In the genomic region with DNA sequence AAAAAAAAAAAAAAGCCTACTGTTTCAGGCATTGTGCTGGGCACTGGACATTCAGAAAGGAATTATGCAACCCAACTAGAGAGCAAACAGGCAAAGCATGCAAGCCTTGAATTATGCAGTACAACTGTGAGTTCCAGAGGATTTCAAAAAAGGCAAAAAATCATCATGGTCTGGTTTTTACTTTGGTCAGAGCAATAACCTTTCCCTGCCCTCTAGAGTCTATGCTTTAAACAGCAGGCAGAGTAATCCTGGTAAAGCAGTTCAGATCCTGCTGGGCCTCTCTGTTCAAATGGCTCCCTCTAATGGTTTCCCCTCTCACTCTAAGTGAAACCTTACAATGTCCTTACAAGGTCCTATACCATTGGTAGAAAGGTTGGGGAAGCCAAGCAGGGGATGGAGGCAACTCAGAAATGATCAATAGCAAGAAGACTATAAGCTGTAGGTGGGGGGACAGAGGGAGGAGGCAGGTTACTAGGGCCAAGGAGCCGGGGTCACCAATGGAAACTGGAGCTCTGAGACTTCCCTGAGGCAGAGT, we compare ENCODE assay signal across 1 cellular context.
TF ChIP-seq lines count a peak whose summit lies in the region.

No MANE protein-coding gene starts in this region.

TF ChIP-seq in K562, 482 proteins besides CTCF, POLR2A, EP300 and RAD21 (continued from another document and continues in another):
- TF ChIP-seq, protein P1, sequence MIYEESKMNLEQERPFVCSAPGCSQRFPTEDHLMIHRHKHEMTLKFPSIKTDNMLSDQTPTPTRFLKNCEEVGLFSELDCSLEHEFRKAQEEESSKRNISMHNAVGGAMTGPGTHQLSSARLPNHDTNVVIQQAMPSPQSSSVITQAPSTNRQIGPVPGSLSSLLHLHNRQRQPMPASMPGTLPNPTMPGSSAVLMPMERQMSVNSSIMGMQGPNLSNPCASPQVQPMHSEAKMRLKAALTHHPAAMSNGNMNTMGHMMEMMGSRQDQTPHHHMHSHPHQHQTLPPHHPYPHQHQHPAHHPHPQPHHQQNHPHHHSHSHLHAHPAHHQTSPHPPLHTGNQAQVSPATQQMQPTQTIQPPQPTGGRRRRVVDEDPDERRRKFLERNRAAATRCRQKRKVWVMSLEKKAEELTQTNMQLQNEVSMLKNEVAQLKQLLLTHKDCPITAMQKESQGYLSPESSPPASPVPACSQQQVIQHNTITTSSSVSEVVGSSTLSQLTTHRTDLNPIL (CRISPR knock-in tag; IDR thresholded peaks at IDR 0.05): no peak
- TF ChIP-seq SP2 (IDR thresholded peaks at IDR 0.05; ENCODE audit: extremely low read depth, low read depth, low read length, poor library complexity, severe bottlenecking): no peak
- TF ChIP-seq POLR2G (IDR thresholded peaks at IDR 0.05; ENCODE audit: low read depth, low read length): no peak
- TF ChIP-seq JUND (IDR thresholded peaks at IDR 0.05; ENCODE audit: borderline replicate concordance, low read depth, low read length): peak; percentile 48; the same call in 1 of the 2 replicates
- TF ChIP-seq JUND (tag; IDR thresholded peaks at IDR 0.05; ENCODE audit: borderline replicate concordance, low read depth, low read length): no peak
- 0 out of 2 replicates have a peak, but pooled peaks have one; percentile 13 for TF ChIP-seq CEBPB (tag; IDR thresholded peaks at IDR 0.05)
- no peak for TF ChIP-seq ZNF263 (CRISPR knock-in tag; IDR thresholded peaks at IDR 0.05; ENCODE audit: borderline replicate concordance)
- TF ChIP-seq ZC3H11A (IDR thresholded peaks at IDR 0.05; ENCODE audit: low read depth, low read length): no peak
- no peak for TF ChIP-seq BDP1 (IDR thresholded peaks at IDR 0.05; ENCODE audit: insufficient read depth, insufficient read length)
- no peak for TF ChIP-seq ZNF778 (CRISPR knock-in tag; IDR thresholded peaks at IDR 0.05)
- TF ChIP-seq, protein P2, sequence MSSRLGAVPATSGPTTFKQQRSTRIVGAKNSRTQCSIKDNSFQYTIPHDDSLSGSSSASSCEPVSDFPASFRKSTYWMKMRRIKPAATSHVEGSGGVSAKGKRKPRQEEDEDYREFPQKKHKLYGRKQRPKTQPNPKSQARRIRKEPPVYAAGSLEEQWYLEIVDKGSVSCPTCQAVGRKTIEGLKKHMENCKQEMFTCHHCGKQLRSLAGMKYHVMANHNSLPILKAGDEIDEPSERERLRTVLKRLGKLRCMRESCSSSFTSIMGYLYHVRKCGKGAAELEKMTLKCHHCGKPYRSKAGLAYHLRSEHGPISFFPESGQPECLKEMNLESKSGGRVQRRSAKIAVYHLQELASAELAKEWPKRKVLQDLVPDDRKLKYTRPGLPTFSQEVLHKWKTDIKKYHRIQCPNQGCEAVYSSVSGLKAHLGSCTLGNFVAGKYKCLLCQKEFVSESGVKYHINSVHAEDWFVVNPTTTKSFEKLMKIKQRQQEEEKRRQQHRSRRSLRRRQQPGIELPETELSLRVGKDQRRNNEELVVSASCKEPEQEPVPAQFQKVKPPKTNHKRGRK (tag; IDR thresholded peaks at IDR 0.05): no peak
- TF ChIP-seq, protein P3, sequence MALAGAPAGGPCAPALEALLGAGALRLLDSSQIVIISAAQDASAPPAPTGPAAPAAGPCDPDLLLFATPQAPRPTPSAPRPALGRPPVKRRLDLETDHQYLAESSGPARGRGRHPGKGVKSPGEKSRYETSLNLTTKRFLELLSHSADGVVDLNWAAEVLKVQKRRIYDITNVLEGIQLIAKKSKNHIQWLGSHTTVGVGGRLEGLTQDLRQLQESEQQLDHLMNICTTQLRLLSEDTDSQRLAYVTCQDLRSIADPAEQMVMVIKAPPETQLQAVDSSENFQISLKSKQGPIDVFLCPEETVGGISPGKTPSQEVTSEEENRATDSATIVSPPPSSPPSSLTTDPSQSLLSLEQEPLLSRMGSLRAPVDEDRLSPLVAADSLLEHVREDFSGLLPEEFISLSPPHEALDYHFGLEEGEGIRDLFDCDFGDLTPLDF (CRISPR knock-in tag; IDR thresholded peaks at IDR 0.05): no peak
- TF ChIP-seq SNRNP70 (optimal IDR thresholded peaks at IDR 0.05; ENCODE audit: low read depth, low read length): no peak
- no peak for TF ChIP-seq ZNF444 (CRISPR knock-in tag; IDR thresholded peaks at IDR 0.05)
- TF ChIP-seq, protein P4, sequence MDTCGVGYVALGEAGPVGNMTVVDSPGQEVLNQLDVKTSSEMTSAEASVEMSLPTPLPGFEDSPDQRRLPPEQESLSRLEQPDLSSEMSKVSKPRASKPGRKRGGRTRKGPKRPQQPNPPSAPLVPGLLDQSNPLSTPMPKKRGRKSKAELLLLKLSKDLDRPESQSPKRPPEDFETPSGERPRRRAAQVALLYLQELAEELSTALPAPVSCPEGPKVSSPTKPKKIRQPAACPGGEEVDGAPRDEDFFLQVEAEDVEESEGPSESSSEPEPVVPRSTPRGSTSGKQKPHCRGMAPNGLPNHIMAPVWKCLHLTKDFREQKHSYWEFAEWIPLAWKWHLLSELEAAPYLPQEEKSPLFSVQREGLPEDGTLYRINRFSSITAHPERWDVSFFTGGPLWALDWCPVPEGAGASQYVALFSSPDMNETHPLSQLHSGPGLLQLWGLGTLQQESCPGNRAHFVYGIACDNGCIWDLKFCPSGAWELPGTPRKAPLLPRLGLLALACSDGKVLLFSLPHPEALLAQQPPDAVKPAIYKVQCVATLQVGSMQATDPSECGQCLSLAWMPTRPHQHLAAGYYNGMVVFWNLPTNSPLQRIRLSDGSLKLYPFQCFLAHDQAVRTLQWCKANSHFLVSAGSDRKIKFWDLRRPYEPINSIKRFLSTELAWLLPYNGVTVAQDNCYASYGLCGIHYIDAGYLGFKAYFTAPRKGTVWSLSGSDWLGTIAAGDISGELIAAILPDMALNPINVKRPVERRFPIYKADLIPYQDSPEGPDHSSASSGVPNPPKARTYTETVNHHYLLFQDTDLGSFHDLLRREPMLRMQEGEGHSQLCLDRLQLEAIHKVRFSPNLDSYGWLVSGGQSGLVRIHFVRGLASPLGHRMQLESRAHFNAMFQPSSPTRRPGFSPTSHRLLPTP (IDR thresholded peaks at IDR 0.05; ENCODE audit: borderline replicate concordance, extremely low read depth, insufficient read length): no peak
- peak in 1 of 2 experiments; percentile 57; a peak in 1 of 3 replicates for TF ChIP-seq CBX3 (IDR thresholded peaks at IDR 0.05; ENCODE audit: borderline replicate concordance in 1 of 2, low read length in 2 of 2)
- no peak for TF ChIP-seq CBX2 (IDR thresholded peaks at IDR 0.05; ENCODE audit: insufficient read depth, low read length, poor library complexity, severe bottlenecking)
- no peak for TF ChIP-seq MIER1 (IDR thresholded peaks at IDR 0.05; ENCODE audit: low read depth)
- TF ChIP-seq, protein P5, sequence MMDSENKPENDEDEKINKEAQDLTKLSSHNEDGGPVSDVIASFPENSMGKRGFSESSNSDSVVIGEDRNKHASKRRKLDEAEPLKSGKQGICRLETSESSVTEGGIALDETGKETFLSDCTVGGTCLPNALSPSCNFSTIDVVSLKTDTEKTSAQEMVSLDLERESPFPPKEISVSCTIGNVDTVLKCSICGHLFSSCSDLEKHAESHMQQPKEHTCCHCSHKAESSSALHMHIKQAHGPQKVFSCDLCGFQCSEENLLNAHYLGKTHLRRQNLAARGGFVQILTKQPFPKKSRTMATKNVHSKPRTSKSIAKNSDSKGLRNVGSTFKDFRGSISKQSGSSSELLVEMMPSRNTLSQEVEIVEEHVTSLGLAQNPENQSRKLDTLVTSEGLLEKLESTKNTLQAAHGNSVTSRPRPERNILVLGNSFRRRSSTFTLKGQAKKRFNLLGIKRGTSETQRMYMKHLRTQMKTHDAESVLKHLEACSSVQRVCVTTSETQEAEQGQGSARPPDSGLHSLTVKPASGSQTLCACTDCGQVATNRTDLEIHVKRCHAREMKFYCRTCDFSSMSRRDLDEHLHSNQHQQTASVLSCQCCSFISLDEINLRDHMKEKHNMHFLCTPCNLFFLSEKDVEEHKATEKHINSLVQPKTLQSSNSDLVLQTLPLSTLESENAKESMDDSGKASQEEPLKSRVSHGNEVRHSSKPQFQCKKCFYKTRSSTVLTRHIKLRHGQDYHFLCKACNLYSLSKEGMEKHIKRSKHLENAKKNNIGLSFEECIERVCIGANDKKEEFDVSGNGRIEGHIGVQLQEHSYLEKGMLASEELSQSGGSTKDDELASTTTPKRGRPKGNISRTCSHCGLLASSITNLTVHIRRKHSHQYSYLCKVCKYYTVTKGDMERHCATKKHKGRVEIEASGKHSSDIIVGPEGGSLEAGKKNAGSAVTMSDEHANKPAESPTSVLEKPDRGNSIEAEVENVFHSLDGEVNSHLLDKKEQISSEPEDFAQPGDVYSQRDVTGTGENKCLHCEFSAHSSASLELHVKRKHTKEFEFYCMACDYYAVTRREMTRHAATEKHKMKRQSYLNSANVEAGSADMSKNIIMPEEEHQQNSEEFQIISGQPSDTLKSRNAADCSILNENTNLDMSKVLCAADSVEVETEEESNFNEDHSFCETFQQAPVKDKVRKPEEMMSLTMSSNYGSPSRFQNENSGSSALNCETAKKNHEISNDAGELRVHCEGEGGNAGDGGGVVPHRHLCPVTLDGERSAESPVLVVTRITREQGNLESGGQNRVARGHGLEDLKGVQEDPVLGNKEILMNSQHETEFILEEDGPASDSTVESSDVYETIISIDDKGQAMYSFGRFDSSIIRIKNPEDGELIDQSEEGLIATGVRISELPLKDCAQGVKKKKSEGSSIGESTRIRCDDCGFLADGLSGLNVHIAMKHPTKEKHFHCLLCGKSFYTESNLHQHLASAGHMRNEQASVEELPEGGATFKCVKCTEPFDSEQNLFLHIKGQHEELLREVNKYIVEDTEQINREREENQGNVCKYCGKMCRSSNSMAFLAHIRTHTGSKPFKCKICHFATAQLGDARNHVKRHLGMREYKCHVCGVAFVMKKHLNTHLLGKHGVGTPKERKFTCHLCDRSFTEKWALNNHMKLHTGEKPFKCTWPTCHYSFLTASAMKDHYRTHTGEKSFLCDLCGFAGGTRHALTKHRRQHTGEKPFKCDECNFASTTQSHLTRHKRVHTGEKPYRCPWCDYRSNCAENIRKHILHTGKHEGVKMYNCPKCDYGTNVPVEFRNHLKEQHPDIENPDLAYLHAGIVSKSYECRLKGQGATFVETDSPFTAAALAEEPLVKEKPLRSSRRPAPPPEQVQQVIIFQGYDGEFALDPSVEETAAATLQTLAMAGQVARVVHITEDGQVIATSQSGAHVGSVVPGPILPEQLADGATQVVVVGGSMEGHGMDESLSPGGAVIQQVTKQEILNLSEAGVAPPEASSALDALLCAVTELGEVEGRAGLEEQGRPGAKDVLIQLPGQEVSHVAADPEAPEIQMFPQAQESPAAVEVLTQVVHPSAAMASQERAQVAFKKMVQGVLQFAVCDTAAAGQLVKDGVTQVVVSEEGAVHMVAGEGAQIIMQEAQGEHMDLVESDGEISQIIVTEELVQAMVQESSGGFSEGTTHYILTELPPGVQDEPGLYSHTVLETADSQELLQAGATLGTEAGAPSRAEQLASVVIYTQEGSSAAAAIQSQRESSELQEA (IDR thresholded peaks at IDR 0.05; ENCODE audit: low read depth): no peak
- TF ChIP-seq, protein P6, sequence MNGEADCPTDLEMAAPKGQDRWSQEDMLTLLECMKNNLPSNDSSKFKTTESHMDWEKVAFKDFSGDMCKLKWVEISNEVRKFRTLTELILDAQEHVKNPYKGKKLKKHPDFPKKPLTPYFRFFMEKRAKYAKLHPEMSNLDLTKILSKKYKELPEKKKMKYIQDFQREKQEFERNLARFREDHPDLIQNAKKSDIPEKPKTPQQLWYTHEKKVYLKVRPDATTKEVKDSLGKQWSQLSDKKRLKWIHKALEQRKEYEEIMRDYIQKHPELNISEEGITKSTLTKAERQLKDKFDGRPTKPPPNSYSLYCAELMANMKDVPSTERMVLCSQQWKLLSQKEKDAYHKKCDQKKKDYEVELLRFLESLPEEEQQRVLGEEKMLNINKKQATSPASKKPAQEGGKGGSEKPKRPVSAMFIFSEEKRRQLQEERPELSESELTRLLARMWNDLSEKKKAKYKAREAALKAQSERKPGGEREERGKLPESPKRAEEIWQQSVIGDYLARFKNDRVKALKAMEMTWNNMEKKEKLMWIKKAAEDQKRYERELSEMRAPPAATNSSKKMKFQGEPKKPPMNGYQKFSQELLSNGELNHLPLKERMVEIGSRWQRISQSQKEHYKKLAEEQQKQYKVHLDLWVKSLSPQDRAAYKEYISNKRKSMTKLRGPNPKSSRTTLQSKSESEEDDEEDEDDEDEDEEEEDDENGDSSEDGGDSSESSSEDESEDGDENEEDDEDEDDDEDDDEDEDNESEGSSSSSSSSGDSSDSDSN (IDR thresholded peaks at IDR 0.05; ENCODE audit: borderline replicate concordance in 1 of 2, low read depth in 2 of 2, low read length in 2 of 2): 0 out of 4 replicates have a peak, but pooled peaks of 1 of the 2 experiments have one; percentile 63
- TF ChIP-seq RFX5 (IDR thresholded peaks at IDR 0.05; ENCODE audit: low read depth, low read length): no peak
- no peak for TF ChIP-seq ERF (CRISPR knock-in tag; IDR thresholded peaks at IDR 0.05)
- no peak for TF ChIP-seq KLF1 (tag; IDR thresholded peaks at IDR 0.05)
- no peak for TF ChIP-seq POLR2B (IDR thresholded peaks at IDR 0.05; ENCODE audit: low read depth, partially characterized antibody)
- TF ChIP-seq, protein P7, sequence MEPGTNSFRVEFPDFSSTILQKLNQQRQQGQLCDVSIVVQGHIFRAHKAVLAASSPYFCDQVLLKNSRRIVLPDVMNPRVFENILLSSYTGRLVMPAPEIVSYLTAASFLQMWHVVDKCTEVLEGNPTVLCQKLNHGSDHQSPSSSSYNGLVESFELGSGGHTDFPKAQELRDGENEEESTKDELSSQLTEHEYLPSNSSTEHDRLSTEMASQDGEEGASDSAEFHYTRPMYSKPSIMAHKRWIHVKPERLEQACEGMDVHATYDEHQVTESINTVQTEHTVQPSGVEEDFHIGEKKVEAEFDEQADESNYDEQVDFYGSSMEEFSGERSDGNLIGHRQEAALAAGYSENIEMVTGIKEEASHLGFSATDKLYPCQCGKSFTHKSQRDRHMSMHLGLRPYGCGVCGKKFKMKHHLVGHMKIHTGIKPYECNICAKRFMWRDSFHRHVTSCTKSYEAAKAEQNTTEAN (CRISPR knock-in tag; IDR thresholded peaks at IDR 0.05): no peak
- TF ChIP-seq NFATC3 (IDR thresholded peaks at IDR 0.05): 0 out of 2 replicates have a peak, but pooled peaks have one; percentile 17
- no peak for TF ChIP-seq TRIM24 (IDR thresholded peaks at IDR 0.05)
- no peak for TF ChIP-seq NONO (IDR thresholded peaks at IDR 0.05; ENCODE audit: low read depth in 2 of 2, low read length in 1 of 2)
- TF ChIP-seq ZNF174 (CRISPR knock-in tag; IDR thresholded peaks at IDR 0.05): no peak
- TF ChIP-seq, protein P8, sequence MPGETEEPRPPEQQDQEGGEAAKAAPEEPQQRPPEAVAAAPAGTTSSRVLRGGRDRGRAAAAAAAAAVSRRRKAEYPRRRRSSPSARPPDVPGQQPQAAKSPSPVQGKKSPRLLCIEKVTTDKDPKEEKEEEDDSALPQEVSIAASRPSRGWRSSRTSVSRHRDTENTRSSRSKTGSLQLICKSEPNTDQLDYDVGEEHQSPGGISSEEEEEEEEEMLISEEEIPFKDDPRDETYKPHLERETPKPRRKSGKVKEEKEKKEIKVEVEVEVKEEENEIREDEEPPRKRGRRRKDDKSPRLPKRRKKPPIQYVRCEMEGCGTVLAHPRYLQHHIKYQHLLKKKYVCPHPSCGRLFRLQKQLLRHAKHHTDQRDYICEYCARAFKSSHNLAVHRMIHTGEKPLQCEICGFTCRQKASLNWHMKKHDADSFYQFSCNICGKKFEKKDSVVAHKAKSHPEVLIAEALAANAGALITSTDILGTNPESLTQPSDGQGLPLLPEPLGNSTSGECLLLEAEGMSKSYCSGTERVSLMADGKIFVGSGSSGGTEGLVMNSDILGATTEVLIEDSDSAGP (CRISPR knock-in tag; IDR thresholded peaks at IDR 0.05): no peak
- no peak for TF ChIP-seq ZNF77 (CRISPR knock-in tag; IDR thresholded peaks at IDR 0.05)
- no peak for TF ChIP-seq ZNF436 (CRISPR knock-in tag; IDR thresholded peaks at IDR 0.05)
